In genomic region chr3:172106989-172107388, GRCh38 we compare ENCODE assay signal across 9 cellular contexts.
DNase-seq lines count a peak whose midpoint lies in the region; ATAC-seq, FAIRE-seq and TF ChIP-seq lines count a peak whose summit lies in the region.
"Had no signal": no experiment of that assay in that cellular context is flagged by ENCODE, and none has a peak within 500 bp of the region (broad histone marks: within the 10 kb centered on the region; RNA-seq: fewer than 3 reads in every experiment).

No MANE protein-coding gene starts in this region.

- H3K27me3 ChIP-seq in K562 (ENCODE audit: control insufficient read depth in 2 of 2, insufficient read depth in 2 of 2, low read length in 2 of 2) (no peaks in the 10 kb centered on the region), BE2C (no peaks in the 10 kb centered on the region)

- peaks cover 54% of the 10 kb centered on the region for H3K4me1 Mint-ChIP-seq in progenitor cell of endocrine pancreas (ENCODE audit: low read depth)

- peaks cover 94% of the 10 kb centered on the region for H3K79me2 ChIP-seq in K562 (ENCODE audit: control insufficient read depth, insufficient read depth, low read length)

- TF ChIP-seq POLR2A in K562 (conservative IDR thresholded peaks at IDR 0.05): no peak

- BruUV-seq in K562 (replicated peaks; lab: Mats Ljungman, UMichigan): no TSS peak

- POLR2A ChIA-PET in K562 (lab: Yijun Ruan, JAX): interaction anchor here (1.1 to 1.5 kb wide), 2 partner anchors 9 to 12 kb away, joined by 3 read pairs; no protein-coding TSS in a partner anchor

- H3K4me3 ChIP-seq in K562: no peak overlapping the region
- H3K4me3 ChIP-seq in BE2C (ENCODE audit: low read depth, low read length): no peak overlapping the region
- H3K4me3 ChIP-seq: SK-N-MC had no signal

- H3K4me1 ChIP-seq in K562 (replicated peaks in 1 of 2; ENCODE audit: control insufficient read depth in 2 of 2, insufficient read depth in 2 of 2, low read length in 2 of 2) (peaks cover 8 to 41% of the 10 kb centered on the region in 2 experiments), BE2C (no peaks in the 10 kb centered on the region; the same call in 1 of the 2 replicates)

- in situ Hi-C loops in K562 (cut with MboI): no loop called here

- peak; percentile 44; the same call in 1 of the 2 replicates for TF ChIP-seq EP300 in K562 (IDR thresholded peaks at IDR 0.05; ENCODE audit: low read length)

- TF ChIP-seq CTCF in K562 (IDR thresholded peaks at IDR 0.05 in 2 of 3, conservative IDR thresholded peaks at IDR 0.05 in 1 of 3; ENCODE audit: insufficient read depth in 2 of 3, low read depth in 1 of 3, low read length in 3 of 3) (no peak), progenitor cell of endocrine pancreas (IDR thresholded peaks at IDR 0.05; ENCODE audit: unreplicated experiment) (no peak), BE2C (IDR thresholded peaks at IDR 0.05; ENCODE audit: low read depth, low read length) (no peak)

- H3K27ac ChIP-seq in K562 (ENCODE audit: extremely low read depth, low read depth, low read length): peak overlapping the region; percentile 47; the same call in 2 of the 3 replicates
- H3K27ac ChIP-seq: SK-N-MC had no signal

- WGBS in K562 (ENCODE audit: insufficient coverage, low coverage, missing lambda C conversion rate): 3% methylated on average over 7 of the region's 7 CpGs

- TF ChIP-seq RAD21 in K562 (CRISPR knock-in tag; conservative IDR thresholded peaks at IDR 0.05 in 1 of 2, IDR thresholded peaks at IDR 0.05 in 1 of 2): no peak

- peak overlapping the region; percentile 16 for H3K27ac Mint-ChIP-seq in progenitor cell of endocrine pancreas

- H3K36me3 ChIP-seq in K562 (ENCODE audit: control insufficient read depth, insufficient read depth, low read length): peaks cover 2% of the 10 kb centered on the region; the same call in 1 of the 3 replicates
- H3K36me3 ChIP-seq in BE2C: no peaks in the 10 kb centered on the region

- peak overlapping the region; percentile 9 to 32; a peak in 2 of 4 replicates for H3K9ac ChIP-seq in K562 (ENCODE audit: insufficient read depth in 1 of 2, low read depth in 2 of 2, low read length in 2 of 2)

- FAIRE-seq in K562 (lab: Jason Lieb, UNC): peak; percentile 87

- no peaks in the 10 kb centered on the region for H3K27me3 Mint-ChIP-seq in progenitor cell of endocrine pancreas

- H3K9me3 Mint-ChIP-seq in progenitor cell of endocrine pancreas (ENCODE audit: low read depth): no peaks in the 10 kb centered on the region

- H3K9me1 ChIP-seq in K562 (ENCODE audit: control insufficient read depth, insufficient read depth, low read length): no peaks in the 10 kb centered on the region

- CTCF ChIA-PET in K562 (lab: Yijun Ruan, JAX; ENCODE audit: low intra/inter-chr PET ratio): no interaction called here

- 0 out of 2 replicates have a peak, but pooled peaks cover 5% of the 10 kb centered on the region for H4K20me1 ChIP-seq in K562 (replicated peaks; ENCODE audit: control insufficient read depth, insufficient read depth, low read length)

- intact Hi-C loops in K562 (cut with micrococcal nuclease): loop anchor here (2.0 to 5.0 kb wide), 2 partner anchors 40 to 68 kb away; partner anchors contain the start of gene FNDC3B

- peak; percentile 26 for DNase-seq in T-helper 22 cell (ENCODE audit: low read depth)
- DNase-seq in K562 (ENCODE audit: extremely low read depth in 1 of 4, low spot score in 3 of 4): peak in 3 of 4 experiments; percentile 24 to 84 (median 72)
- no peak for DNase-seq in progenitor cell of endocrine pancreas (ENCODE audit: low spot score, unreplicated experiment)
- DNase-seq in occipital lobe (lab: John Stamatoyannopoulos, UW): no peak
- DNase-seq in BE2C: no peak
- no peak for DNase-seq in LoVo (ENCODE audit: low spot score)

- H3K4me2 ChIP-seq in K562 (ENCODE audit: insufficient read depth, low read length): 0 out of 2 replicates have a peak overlapping the region, but pooled peaks have one; percentile 11

- no peak overlapping the region for H3K4me3 Mint-ChIP-seq in progenitor cell of endocrine pancreas (ENCODE audit: low read depth)

- H3K9me3 ChIP-seq in K562 (replicated peaks; ENCODE audit: control insufficient read depth, insufficient read depth, low read depth, low read length) (no peaks in the 10 kb centered on the region), BE2C (no peaks in the 10 kb centered on the region)

- H2AFZ ChIP-seq in K562 (ENCODE audit: low read depth, low read length): peak overlapping the region; percentile 54

- peak; percentile 50 for ATAC-seq in GM19372 (IDR thresholded peaks at IDR 0.05; ENCODE audit: low read depth, unreplicated experiment)
- peak; percentile 43 for ATAC-seq in HG03280 (IDR thresholded peaks at IDR 0.05; ENCODE audit: unreplicated experiment)
- peak; percentile 81 for ATAC-seq in K562

- peaks cover 10% of the 10 kb centered on the region for H3K36me3 Mint-ChIP-seq in progenitor cell of endocrine pancreas (ENCODE audit: insufficient read depth)

TF ChIP-seq in K562, 482 proteins besides CTCF, POLR2A, EP300 and RAD21 (continues in another document):
- peak; percentile 77; the same call in 1 of the 2 replicates for TF ChIP-seq CBFB (CRISPR knock-in tag; IDR thresholded peaks at IDR 0.05)
- peak; percentile 12 to 29 for TF ChIP-seq E2F6 (IDR thresholded peaks at IDR 0.05; ENCODE audit: borderline replicate concordance in 1 of 2, extremely low read depth in 1 of 2, insufficient read depth in 1 of 2, insufficient read length in 1 of 2, low read depth in 1 of 2, low read length in 1 of 2, poor library complexity in 1 of 2, severe bottlenecking in 1 of 2)
- TF ChIP-seq, protein P1, sequence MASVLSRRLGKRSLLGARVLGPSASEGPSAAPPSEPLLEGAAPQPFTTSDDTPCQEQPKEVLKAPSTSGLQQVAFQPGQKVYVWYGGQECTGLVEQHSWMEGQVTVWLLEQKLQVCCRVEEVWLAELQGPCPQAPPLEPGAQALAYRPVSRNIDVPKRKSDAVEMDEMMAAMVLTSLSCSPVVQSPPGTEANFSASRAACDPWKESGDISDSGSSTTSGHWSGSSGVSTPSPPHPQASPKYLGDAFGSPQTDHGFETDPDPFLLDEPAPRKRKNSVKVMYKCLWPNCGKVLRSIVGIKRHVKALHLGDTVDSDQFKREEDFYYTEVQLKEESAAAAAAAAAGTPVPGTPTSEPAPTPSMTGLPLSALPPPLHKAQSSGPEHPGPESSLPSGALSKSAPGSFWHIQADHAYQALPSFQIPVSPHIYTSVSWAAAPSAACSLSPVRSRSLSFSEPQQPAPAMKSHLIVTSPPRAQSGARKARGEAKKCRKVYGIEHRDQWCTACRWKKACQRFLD (CRISPR knock-in tag; IDR thresholded peaks at IDR 0.05): 0 out of 2 replicates have a peak, but pooled peaks have one; percentile 41
- TF ChIP-seq MEIS2 (IDR thresholded peaks at IDR 0.05; ENCODE audit: partially characterized antibody): peak; percentile 91
- no peak for TF ChIP-seq ZNF785 (CRISPR knock-in tag; IDR thresholded peaks at IDR 0.05)
- TF ChIP-seq FOXM1 (IDR thresholded peaks at IDR 0.05; ENCODE audit: low read depth): no peak
- TF ChIP-seq FOXM1 (CRISPR knock-in tag; IDR thresholded peaks at IDR 0.05; ENCODE audit: low read depth): no peak
- TF ChIP-seq RB1 (IDR thresholded peaks at IDR 0.05; ENCODE audit: low read depth): no peak
- TF ChIP-seq STAT5B (CRISPR knock-in tag; IDR thresholded peaks at IDR 0.05): no peak
- TF ChIP-seq TCF3 (CRISPR knock-in tag; IDR thresholded peaks at IDR 0.05): 0 out of 2 replicates have a peak, but pooled peaks have one; percentile 17
- 0 out of 2 replicates have a peak, but pooled peaks have one; percentile 21 for TF ChIP-seq CEBPB (tag; IDR thresholded peaks at IDR 0.05)
- TF ChIP-seq TCF7L2 (IDR thresholded peaks at IDR 0.05; ENCODE audit: low read depth, low read length): no peak
- TF ChIP-seq CREM (IDR thresholded peaks at IDR 0.05; ENCODE audit: low read depth): 0 out of 2 replicates have a peak, but pooled peaks have one; percentile 13
- peak in 1 of 2 experiments; percentile 62; a peak in 2 of 4 replicates for TF ChIP-seq KDM1A (IDR thresholded peaks at IDR 0.05)
- peak; percentile 46; the same call in 1 of the 2 replicates for TF ChIP-seq JUN (IDR thresholded peaks at IDR 0.05; ENCODE audit: borderline replicate concordance, low read depth, low read length)
- TF ChIP-seq JUN (CRISPR knock-in tag; IDR thresholded peaks at IDR 0.05; ENCODE audit: borderline replicate concordance): no peak
- TF ChIP-seq, protein P2, sequence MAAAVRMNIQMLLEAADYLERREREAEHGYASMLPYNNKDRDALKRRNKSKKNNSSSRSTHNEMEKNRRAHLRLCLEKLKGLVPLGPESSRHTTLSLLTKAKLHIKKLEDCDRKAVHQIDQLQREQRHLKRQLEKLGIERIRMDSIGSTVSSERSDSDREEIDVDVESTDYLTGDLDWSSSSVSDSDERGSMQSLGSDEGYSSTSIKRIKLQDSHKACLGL (CRISPR knock-in tag; IDR thresholded peaks at IDR 0.05; ENCODE audit: borderline replicate concordance, poor library complexity, severe bottlenecking): no peak
- TF ChIP-seq L3MBTL2 (IDR thresholded peaks at IDR 0.05): peak; percentile 92
- no peak for TF ChIP-seq PHF20 (IDR thresholded peaks at IDR 0.05; ENCODE audit: partially characterized antibody)
- peak; percentile 44; the same call in 1 of the 2 replicates for TF ChIP-seq DPF2 (IDR thresholded peaks at IDR 0.05)
- no peak for TF ChIP-seq ESRRB (CRISPR knock-in tag; IDR thresholded peaks at IDR 0.05; ENCODE audit: borderline replicate concordance)
- peak; percentile 23; the same call in 1 of the 2 replicates for TF ChIP-seq NCOR1 (IDR thresholded peaks at IDR 0.05)
- TF ChIP-seq FOXA1 (IDR thresholded peaks at IDR 0.05; ENCODE audit: borderline replicate concordance): no peak
- TF ChIP-seq SMARCE1 (IDR thresholded peaks at IDR 0.05): peak; percentile 63; the same call in 1 of the 2 replicates
- TF ChIP-seq ZNF431 (CRISPR knock-in tag; IDR thresholded peaks at IDR 0.05): no peak

Comparison
In these comparisons a context has a peak if more than half of its experiments do, and no peak if none do; other contexts are left out.
1. DNase-seq: peak in T-helper 22 cell (single experiment) and K562 (3 of 4); none in progenitor cell of endocrine pancreas (single experiment), occipital lobe (single experiment), BE2C (single experiment) and LoVo (single experiment).
2. Peak in every context shown above with its lines, with median percentiles within 50 percentile points of each other: ATAC-seq.